In the genomic region with DNA sequence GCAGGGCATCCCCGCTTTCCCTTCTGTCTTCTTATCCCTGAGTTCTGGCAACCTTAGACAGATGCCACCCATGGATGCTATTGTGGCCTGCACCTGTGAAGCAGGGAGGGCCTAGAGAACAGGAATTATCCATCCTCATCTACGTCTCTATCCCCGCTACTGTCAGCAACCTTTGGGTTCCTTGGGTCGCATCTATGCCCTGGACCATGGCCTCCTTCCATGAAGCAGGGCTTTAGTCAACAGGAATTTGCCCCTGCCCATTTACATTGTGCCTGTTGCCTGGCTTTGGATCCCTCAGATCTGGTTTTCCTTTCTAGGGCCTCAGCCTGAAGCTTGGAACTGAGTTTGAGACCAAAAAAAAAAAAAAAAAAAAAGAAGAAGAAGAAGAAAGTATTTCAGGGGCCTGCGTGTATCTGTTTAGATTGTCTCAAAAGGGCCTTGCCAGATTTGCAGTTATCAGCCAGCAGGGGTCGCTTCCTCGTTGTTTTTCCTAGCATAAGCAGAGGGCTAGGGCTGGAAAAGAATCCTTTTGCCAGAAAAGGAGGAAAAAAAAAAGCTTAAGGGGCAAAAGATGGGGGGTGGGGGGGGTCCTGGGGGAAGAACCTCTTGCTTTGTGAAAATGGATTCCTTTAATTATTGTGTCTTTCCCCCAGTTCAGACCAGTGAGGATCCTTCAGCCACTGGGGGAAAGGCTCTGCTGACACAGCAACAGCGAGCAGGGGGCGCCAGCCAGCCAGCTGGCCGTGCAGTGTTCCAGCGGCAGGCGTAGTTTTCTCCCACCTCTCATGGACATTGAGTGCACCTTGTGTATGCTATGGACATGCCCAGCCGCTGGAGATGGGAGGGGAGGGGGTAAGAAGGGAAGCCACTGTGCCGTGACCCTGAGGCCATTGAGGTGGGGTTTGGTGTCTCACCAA, we compare ENCODE assay signal across 8 cellular contexts.
A peak's percentile ranks its signal among the peaks of the same experiment; 100 is the strongest.
DNase-seq lines count a peak whose midpoint lies in the region; ATAC-seq and TF ChIP-seq lines count a peak whose summit lies in the region.

No MANE protein-coding gene starts in this region.

- no peak overlapping the region for H3K4me2 ChIP-seq in SK-N-SH

- H3K36me3 ChIP-seq in SK-N-SH (replicated peaks in 1 of 2; ENCODE audit: control insufficient read depth in 1 of 2, insufficient read depth in 2 of 2, low read length in 1 of 2) = no peaks in the 10 kb centered on the region
- no peaks in the 10 kb centered on the region for H3K36me3 ChIP-seq in ovary

- H3K27me3 ChIP-seq in SK-N-SH (ENCODE audit: insufficient read depth) (no peaks in the 10 kb centered on the region; the same call in 1 of the 2 replicates), ovary (no peaks in the 10 kb centered on the region)

- no peaks in the 10 kb centered on the region for H3F3A ChIP-seq in SK-N-SH (replicated peaks; ENCODE audit: insufficient read depth)

- no peak overlapping the region for H3K9ac ChIP-seq in SK-N-SH

- WGBS in SK-N-SH (ENCODE audit: low lambda C conversion rate) = 36% methylated on average over 14 of the region's 14 CpGs
- WGBS in ovary, 3 donors = 47 to 52% (median 50%) methylated on average over 14 of the region's 14 CpGs

- peak; percentile 60 for TF ChIP-seq RAD21 in SK-N-SH (IDR thresholded peaks at IDR 0.05; ENCODE audit: low read length)

- no peak for ATAC-seq in HG02938 (IDR thresholded peaks at IDR 0.05; ENCODE audit: unreplicated experiment)

- POLR2A ChIA-PET in SK-N-SH (lab: Yijun Ruan, JAX) = no interaction called here

- CTCF ChIA-PET in SK-N-SH (lab: Yijun Ruan, JAX) = interaction anchor here (0.6 to 5.3 kb wide), 24 partner anchors 9 to 1385 kb away, joined by 3 to 36 read pairs (median 4); no protein-coding TSS in a partner anchor

- TF ChIP-seq CTCF in SK-N-SH (IDR thresholded peaks at IDR 0.05) = peak; percentile 57
- peak; percentile 66 for TF ChIP-seq CTCF in fibroblast of mammary gland (conservative IDR thresholded peaks at IDR 0.05; ENCODE audit: control insufficient read depth, insufficient read depth, low read depth, low read length)
- TF ChIP-seq CTCF in ovary (IDR thresholded peaks at IDR 0.05) = peak in 1 of 3 donors; percentile 19

- no peaks in the 10 kb centered on the region for H3K9me3 ChIP-seq in SK-N-SH
- no peaks in the 10 kb centered on the region for H3K9me3 ChIP-seq in ovary

- no peak for TF ChIP-seq EP300 in SK-N-SH (IDR thresholded peaks at IDR 0.05; ENCODE audit: borderline replicate concordance in 1 of 2, low read depth in 1 of 2, low read length in 1 of 2)
- no peak for TF ChIP-seq EP300 in ovary (IDR thresholded peaks at IDR 0.05)

- intact Hi-C loops in ovary (cut with DNase I) = loop anchor here in 2 of 4 donors (5.0 kb wide), 2 partner anchors 114 to 146 kb away; partner anchors contain the start of gene CFAP100 (in 1 of the 2)

- H3K4me1 ChIP-seq in SK-N-SH (ENCODE audit: control insufficient read depth in 1 of 2, insufficient read depth in 2 of 2, low read depth in 1 of 2, low read length in 1 of 2) (no peaks in the 10 kb centered on the region; a peak in 1 of 4 replicates), ovary (ENCODE audit: insufficient read depth) (no peaks in the 10 kb centered on the region)

- H3K4me3 ChIP-seq in SK-N-SH (ENCODE audit: low read depth in 2 of 2, low read length in 1 of 2) = no peak overlapping the region
- H3K4me3 ChIP-seq in fibroblast of mammary gland (ENCODE audit: control insufficient read depth, low read depth, low read length) = no peak overlapping the region
- H3K4me3 ChIP-seq in ovary = no peak overlapping the region

- H3K9me2 ChIP-seq in SK-N-SH = no peaks in the 10 kb centered on the region

- no peaks in the 10 kb centered on the region for H3K79me2 ChIP-seq in SK-N-SH (ENCODE audit: insufficient read depth)

- no peak for TF ChIP-seq POLR2A in ovary (IDR thresholded peaks at IDR 0.05)

- peak; percentile 50 for DNase-seq in COLO829 (ENCODE audit: low spot score)
- DNase-seq in HuH-7.5 (ENCODE audit: low spot score) = peak; percentile 49
- DNase-seq in SK-N-SH = peak; percentile 59
- peak; percentile 68 for DNase-seq in fibroblast of mammary gland (ENCODE audit: low read depth)
- peak in 3 of 5 donors; percentile 68 to 77 (median 75) for DNase-seq in ovary
- no peak for DNase-seq in activated gamma-delta T cell (lab: John Stamatoyannopoulos, UW)
- no peak for DNase-seq in DMS153 (lab: John Stamatoyannopoulos, UW)

- no peaks in the 10 kb centered on the region for H4K20me1 ChIP-seq in SK-N-SH (ENCODE audit: insufficient read depth)

- no peak overlapping the region for H2AFZ ChIP-seq in SK-N-SH (ENCODE audit: low read depth)

- no peak overlapping the region for H3K27ac ChIP-seq in SK-N-SH (ENCODE audit: low read depth in 2 of 2, low read length in 1 of 2)
- H3K27ac ChIP-seq in ovary = no peak overlapping the region

TF ChIP-seq in SK-N-SH, 30 proteins besides CTCF, POLR2A, EP300 and RAD21:
- TF ChIP-seq SMC3 (IDR thresholded peaks at IDR 0.05; ENCODE audit: low read depth, low read length) (peak; percentile 57), NRF1 (IDR thresholded peaks at IDR 0.05; ENCODE audit: low read depth, low read length) (no peak)

Comparison
In these comparisons a context has a peak if more than half of its experiments do, and no peak if none do; other contexts are left out.
1. DNase-seq: peak in COLO829 (single experiment), HuH-7.5 (single experiment), SK-N-SH (single experiment), fibroblast of mammary gland (single experiment) and ovary (3 of 5); none in activated gamma-delta T cell (single experiment) and DMS153 (single experiment).